Comparison of ENCODE assay signal across 10 cellular contexts in the genomic region with DNA sequence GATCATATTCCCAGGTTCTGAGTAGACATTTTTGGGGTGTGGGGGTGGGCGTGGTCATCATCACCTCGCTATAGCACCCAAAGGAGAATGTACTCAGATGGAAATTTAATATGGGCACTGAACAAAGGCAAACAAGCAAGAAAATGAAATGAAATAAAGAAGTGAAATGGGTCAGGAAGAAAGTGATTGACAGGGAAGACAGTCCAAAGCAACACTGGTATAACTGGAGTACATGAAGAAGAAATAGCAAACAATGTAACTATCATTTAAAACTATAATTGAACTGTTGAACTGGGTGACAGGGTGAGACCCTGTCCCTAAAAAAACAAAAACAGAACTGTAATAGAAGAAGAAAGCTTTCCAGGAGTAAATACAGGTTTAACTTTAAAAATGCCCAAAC. TPM values are rescaled to one million over a fixed set of nuclear protein-coding genes. Genes with fewer than 3 reads are reported as not detected.
"Had no signal": no experiment of that assay in that cellular context is flagged by ENCODE, and none has a peak within 500 bp of the region (broad histone marks: within the 10 kb centered on the region; RNA-seq: fewer than 3 reads in every experiment).

No MANE protein-coding gene starts in this region.

- H2AFZ ChIP-seq: GM23248 had no signal

- H3K27ac ChIP-seq: GM23248, HL-60 had no signal

- ATAC-seq: HCT116, HepG2 had no signal

- H3K36me3 ChIP-seq: HAP-1 had no signal

- H3K9ac ChIP-seq: GM23248 had no signal

- H3K4me3 ChIP-seq: GM23248, HAP-1 had no signal

- FAIRE-seq: HepG2 had no signal

- H3K4me1 ChIP-seq: HAP-1 had no signal

- H3K9me3 ChIP-seq: HAP-1 had no signal

- DNase-seq: GM23248, GOT3, H7, HFFc6, KG1 had no signal

RNA-seq across cellular contexts. Expression of a gene that starts 24.8 kb away (rescaled TPM):
- total RNA-seq: HepG2, HT1080 had no signal
- polyA plus RNA-seq: HepG2 had no signal
